23 cellular contexts compared by ENCODE assay signal in the genomic region with DNA sequence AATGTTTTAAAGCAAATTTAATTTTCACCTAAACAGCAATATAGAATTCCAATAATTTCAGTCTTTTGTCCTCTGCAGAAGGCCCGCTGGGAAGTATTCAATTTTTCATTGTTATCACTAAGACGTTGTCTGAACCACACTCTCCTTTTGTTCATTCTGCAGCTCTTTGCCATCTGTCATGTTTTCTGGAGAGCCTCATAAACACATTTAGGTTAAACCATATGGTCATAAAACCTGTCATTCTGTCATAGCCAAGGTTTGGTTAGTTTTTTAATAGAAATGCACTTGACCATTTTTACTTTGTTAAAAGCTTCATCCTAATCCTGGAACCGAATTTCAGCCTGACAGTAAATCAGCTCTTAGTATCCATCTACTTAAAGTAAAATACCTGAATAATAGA. TPM values are rescaled to one million over a fixed set of nuclear protein-coding genes. Genes with fewer than 3 reads are reported as not detected.
A peak's percentile ranks its signal among the peaks of the same experiment; 100 is the strongest.
DNase-seq lines count a peak whose midpoint lies in the region; ATAC-seq and TF ChIP-seq lines count a peak whose summit lies in the region.
"Had no signal": no experiment of that assay in that cellular context is flagged by ENCODE, and none has a peak within 500 bp of the region (broad histone marks: within the 10 kb centered on the region; RNA-seq: fewer than 3 reads in every experiment).

No MANE protein-coding gene starts in this region.

- no peak for TF ChIP-seq CTCF in WERI-Rb-1 (IDR thresholded peaks at IDR 0.05; ENCODE audit: low read depth, low read length)

- in situ Hi-C loops in G401 (cut with HindIII; ENCODE audit: low sequenced_read_pairs) = no loop called here

- peak overlapping the region; percentile 28; the same call in 1 of the 2 replicates for H3K27ac ChIP-seq in WERI-Rb-1
- H3K27ac ChIP-seq: 22Rv1, ascending aorta, heart left ventricle, SJCRH30, tibial artery had no signal

- no peaks in the 10 kb centered on the region for H3K9me3 ChIP-seq in WERI-Rb-1 (ENCODE audit: severe bottlenecking)
- H3K9me3 ChIP-seq: ascending aorta, heart left ventricle, SJCRH30, tibial artery had no signal

- H3K27me3 ChIP-seq in WERI-Rb-1 (ENCODE audit: insufficient read depth, low read depth, severe bottlenecking) = no peaks in the 10 kb centered on the region
- H3K27me3 ChIP-seq: ascending aorta, heart left ventricle, SJCRH30, tibial artery had no signal

- H3K36me3 ChIP-seq in WERI-Rb-1 = no peaks in the 10 kb centered on the region
- H3K36me3 ChIP-seq: ascending aorta, heart left ventricle, SJCRH30, tibial artery had no signal

- ATAC-seq in HG02759 (IDR thresholded peaks at IDR 0.05; ENCODE audit: unreplicated experiment) = no peak
- no peak for ATAC-seq in GM21390 (IDR thresholded peaks at IDR 0.05; ENCODE audit: unreplicated experiment)
- ATAC-seq: activated CD4-positive, alpha-beta T cell treated with anti-CD3 and anti-CD28 coated beads for 36 hours; activated T-cell treated with anti-CD3 and anti-CD28 coated beads, Interleukin-2, amount 50 U/mL, for 72 hours; heart left ventricle; left colon; right cardiac atrium; stimulated activated naive CD8-positive, alpha-beta T cell treated with anti-CD3 and anti-CD28 coated beads, Interleukin-15, amount 100 ng/mL, for 72 hours had no signal

- DNase-seq in DMS79 treated with DMSO at 0.1 percent for 48 hours (lab: John Stamatoyannopoulos, UW) = peak; percentile 37
- DNase-seq in DMS79 (lab: John Stamatoyannopoulos, UW) = no peak
- peak; percentile 95 for DNase-seq in G401 (ENCODE audit: low spot score)
- DNase-seq in NCI-H2171 treated with DMSO at 0.1 percent for 48 hours (lab: John Stamatoyannopoulos, UW) = peak; percentile 99
- no peak for DNase-seq in WERI-Rb-1
- DNase-seq in hepatic stellate cell (ENCODE audit: low spot score) = no peak
- DNase-seq: activated CD4-positive, alpha-beta T cell treated with anti-CD3 and anti-CD28 coated beads for 36 hours; activated T-cell treated with anti-CD3 and anti-CD28 coated beads, Interleukin-2, amount 50 U/mL, for 72 hours; central memory CD4-positive, alpha-beta T cell; heart left ventricle; left colon; mesenchymal stem cell; naive B cell; right cardiac atrium; SJCRH30; stimulated activated CD4-positive, alpha-beta T cell treated with anti-CD3 and anti-CD28 coated beads, Interleukin-12 subunit alpha, Interleukin-12 subunit beta, amount 100 ng/mL, for 4 hours; stimulated activated CD4-positive, alpha-beta T cell treated with anti-CD3 and anti-CD28 coated beads, Interleukin-4, amount 100 ng/mL, for 4 hours; stimulated activated naive CD8-positive, alpha-beta T cell treated with anti-CD3 and anti-CD28 coated beads, Interleukin-15, amount 100 ng/mL, for 72 hours; tibial artery had no signal

- no peak overlapping the region for H3K4me3 ChIP-seq in WERI-Rb-1 (ENCODE audit: low read depth, low read length)
- H3K4me3 ChIP-seq: ascending aorta, heart left ventricle, SJCRH30, tibial artery had no signal

RNA-seq across cellular contexts. Expression of a gene that starts 54.0 kb away (rescaled TPM):
- 1.9 and 3.1 TPM in 2 replicates for total RNA-seq in G401 (2014; rRNA removed; shearing (Covaris generic))

Comparison
In these comparisons a context has a peak if more than half of its experiments do, and no peak if none do; other contexts are left out.
1. DNase-seq: peak in DMS79 treated with DMSO at 0.1 percent for 48 hours (single experiment), G401 (single experiment) and NCI-H2171 treated with DMSO at 0.1 percent for 48 hours (single experiment); none in DMS79 (single experiment), WERI-Rb-1 (single experiment) and hepatic stellate cell (single experiment).